31 cellular contexts compared by ENCODE assay signal in genomic region chr1:232096751-232097150, GRCh38.
"Had no signal": no experiment of that assay in that cellular context is flagged by ENCODE, and none has a peak within 500 bp of the region (broad histone marks: within the 10 kb centered on the region; RNA-seq: fewer than 3 reads in every experiment).

No MANE protein-coding gene starts in this region.

- H3K4me3 ChIP-seq: ascending aorta, esophagus muscularis mucosa, gastrocnemius medialis, heart left ventricle had no signal

- H3K36me3 Mint-ChIP-seq: activated naive CD8-positive, alpha-beta T cell treated with anti-CD3 and anti-CD28 coated beads, Interleukin-2, amount 10 ng/mL, durations not matched to agents 7 days and 5 days had no signal

- H3K4me1 Mint-ChIP-seq: activated B cell treated with CpG ODN at 0.5 μM for 24 hours; activated naive CD8-positive, alpha-beta T cell treated with anti-CD3 and anti-CD28 coated beads, Interleukin-2, amount 10 ng/mL, durations not matched to agents 7 days and 5 days; activated T-helper 17 cell treated with anti-CD3 and anti-CD28 coated beads, Interleukin-2, amount 50 U/mL, for 72 hours; central memory CD8-positive, alpha-beta T cell had no signal

- FAIRE-seq: bronchial epithelial cell, colon had no signal

- H3K4me3 Mint-ChIP-seq: activated B cell treated with CpG ODN at 0.5 μM for 24 hours; activated CD8-positive, alpha-beta T cell treated with anti-CD3 and anti-CD28 coated beads for 36 hours; activated naive CD8-positive, alpha-beta T cell treated with anti-CD3 and anti-CD28 coated beads, Interleukin-2, amount 10 ng/mL, durations not matched to agents 7 days and 5 days; activated T-cell treated with anti-CD3 and anti-CD28 coated beads, Interleukin-2, amount 50 U/mL, for 4 hours; activated T-helper 17 cell treated with anti-CD3 and anti-CD28 coated beads, Interleukin-2, amount 50 U/mL, for 72 hours; central memory CD8-positive, alpha-beta T cell; effector memory CD8-positive, alpha-beta T cell had no signal

- H3K27ac Mint-ChIP-seq: activated B cell treated with CpG ODN at 0.5 μM for 24 hours; activated CD8-positive, alpha-beta T cell treated with anti-CD3 and anti-CD28 coated beads for 36 hours; activated naive CD4-positive, alpha-beta T cell treated with anti-CD3 and anti-CD28 coated beads, Interleukin-2, amount 50 U/mL, for 72 hours; activated naive CD8-positive, alpha-beta T cell treated with anti-CD3 and anti-CD28 coated beads, Interleukin-2, amount 10 ng/mL, durations not matched to agents 7 days and 5 days; activated T-helper 17 cell treated with anti-CD3 and anti-CD28 coated beads, Interleukin-2, amount 50 U/mL, for 72 hours; effector memory CD8-positive, alpha-beta T cell had no signal

- H3K9me3 Mint-ChIP-seq: activated naive CD8-positive, alpha-beta T cell treated with anti-CD3 and anti-CD28 coated beads, Interleukin-2, amount 10 ng/mL, durations not matched to agents 7 days and 5 days; activated T-helper 17 cell treated with anti-CD3 and anti-CD28 coated beads, Interleukin-2, amount 50 U/mL, for 72 hours; central memory CD8-positive, alpha-beta T cell had no signal

- H3K36me3 ChIP-seq: ascending aorta, brain microvascular endothelial cell, esophagus muscularis mucosa, gastrocnemius medialis, heart left ventricle had no signal

- DNase-seq: activated B cell treated with CpG ODN at 0.5 μM for 24 hours; activated CD4-positive, alpha-beta T cell treated with anti-CD3 and anti-CD28 coated beads for 48 hours; activated CD4-positive, alpha-beta T cell treated with anti-CD3 and anti-CD28 coated beads, Interleukin-2, amount 50 U/mL, for 1 hour; activated CD4-positive, alpha-beta T cell treated with anti-CD3 and anti-CD28 coated beads, Interleukin-2, amount 50 U/mL, for 48 hours; activated CD8-positive, alpha-beta memory T cell treated with anti-CD3 and anti-CD28 coated beads for 24 hours; activated CD8-positive, alpha-beta T cell treated with anti-CD3 and anti-CD28 coated beads for 36 hours; activated effector memory CD4-positive, alpha-beta T cell treated with Interleukin-2 at 50 U/mL for 16 hours; activated gamma-delta T cell treated with Interleukin-2 at 50 U/mL for 16 hours; activated naive CD4-positive, alpha-beta T cell treated with Interleukin-2 at 50 U/mL for 16 hours; activated naive CD8-positive, alpha-beta T cell treated with anti-CD3 and anti-CD28 coated beads, Interleukin-2, amount 10 ng/mL, durations not matched to agents 7 days and 5 days; activated T-cell treated with anti-CD3 and anti-CD28 coated beads, Interleukin-2, amount 50 U/mL, for 4 hours; brain microvascular endothelial cell; cortex of kidney; dermis blood vessel endothelial cell; effector CD4-positive, alpha-beta T cell; effector memory CD8-positive, alpha-beta T cell; erythroblast; foreskin keratinocyte; gastrocnemius medialis; glutamatergic neuron; heart left ventricle; T-helper 2 cell had no signal

- H3K27me3 ChIP-seq: ascending aorta, brain microvascular endothelial cell, esophagus muscularis mucosa, foreskin keratinocyte, gastrocnemius medialis, heart left ventricle had no signal

- ATAC-seq: activated CD4-positive, CD25-positive, alpha-beta regulatory T cell treated with anti-CD3 and anti-CD28 coated beads, Interleukin-2, amount 50 U/mL, for 24 hours; activated CD8-positive, alpha-beta T cell treated with anti-CD3 and anti-CD28 coated beads for 36 hours; activated naive CD4-positive, alpha-beta T cell treated with anti-CD3 and anti-CD28 coated beads, Interleukin-2, amount 50 U/mL, for 72 hours; activated T-cell treated with anti-CD3 and anti-CD28 coated beads, Interleukin-2, amount 50 U/mL, for 4 hours; activated T-helper 17 cell treated with anti-CD3 and anti-CD28 coated beads, Interleukin-2, amount 50 U/mL, for 72 hours; effector memory CD8-positive, alpha-beta T cell; foreskin keratinocyte; gastrocnemius medialis; heart left ventricle had no signal

- H3K9me3 ChIP-seq: ascending aorta, esophagus muscularis mucosa, gastrocnemius medialis had no signal

- H3K4me1 ChIP-seq: ascending aorta, esophagus muscularis mucosa, foreskin keratinocyte, gastrocnemius medialis, heart left ventricle had no signal

- H3K27ac ChIP-seq: ascending aorta, brain microvascular endothelial cell, esophagus muscularis mucosa, foreskin keratinocyte, gastrocnemius medialis, heart left ventricle, VCaP had no signal
